ENCODE assay signal across 18 cellular contexts in genomic region chr20:61926253-61926613, GRCh38.
DNase-seq lines count a peak whose midpoint lies in the region; ATAC-seq, FAIRE-seq and TF ChIP-seq lines count a peak whose summit lies in the region.
"Had no signal": no experiment of that assay in that cellular context is flagged by ENCODE, and none has a peak within 500 bp of the region (broad histone marks: within the 10 kb centered on the region; RNA-seq: fewer than 3 reads in every experiment).

No MANE protein-coding gene starts in this region.

- H3K27me3 ChIP-seq in GM23248 (replicated peaks; ENCODE audit: insufficient read depth), result 0 out of 2 replicates have a peak, but pooled peaks cover 5% of the 10 kb centered on the region
- peaks cover 4% of the 10 kb centered on the region; the same call in 1 of the 2 replicates for H3K27me3 ChIP-seq in PC-3 (ENCODE audit: low read length)
- H3K27me3 ChIP-seq: BLaER1 treated with 17β-estradiol and CSF1 and Interleukin-3, amounts not matched to agents 10 nM and 100 nM had no signal

- H3K27ac ChIP-seq in GM23248 (peak overlapping the region; percentile 63; the same call in 1 of the 2 replicates), PC-3 (ENCODE audit: low read length) (peak overlapping the region; percentile 76), kidney (ENCODE audit: low read depth in 2 of 2, low read length in 2 of 2) (no peak overlapping the region)
- H3K27ac ChIP-seq: BLaER1 treated with 17β-estradiol and CSF1 and Interleukin-3, amounts not matched to agents 10 nM and 100 nM; RWPE1 had no signal

- H3K4me3 ChIP-seq in GM23248 (no peak overlapping the region), PC-3 (ENCODE audit: low read length) (peak overlapping the region; percentile 55; the same call in 1 of the 2 replicates), kidney (ENCODE audit: low read length in 2 of 2) (no peak overlapping the region)
- H3K4me3 ChIP-seq: BLaER1 treated with 17β-estradiol and CSF1 and Interleukin-3, amounts not matched to agents 10 nM and 100 nM; GM23338 had no signal

- no TSS peak for BruUV-seq in PC-3 (replicated peaks; lab: Mats Ljungman, UMichigan)

- no peaks in the 10 kb centered on the region for H3F3A ChIP-seq in GM23248 (ENCODE audit: insufficient read depth)
- no peaks in the 10 kb centered on the region for H3F3A ChIP-seq in PC-3 (ENCODE audit: low read length, unreplicated experiment)

- H3K4me2 ChIP-seq in GM23248 (ENCODE audit: unreplicated experiment), result peak overlapping the region; percentile 43
- H3K4me2 ChIP-seq in PC-3 (ENCODE audit: low read length), result peak overlapping the region; percentile 78
- H3K4me2 ChIP-seq: BLaER1 treated with 17β-estradiol and CSF1 and Interleukin-3, amounts not matched to agents 10 nM and 100 nM; GM23338 had no signal

- H3K9me2 ChIP-seq in GM23248 (ENCODE audit: insufficient read depth) (no peaks in the 10 kb centered on the region), PC-3 (replicated peaks; ENCODE audit: low read length) (no peaks in the 10 kb centered on the region)

- no peaks in the 10 kb centered on the region for H3K79me2 ChIP-seq in GM23248 (ENCODE audit: insufficient read depth)
- H3K79me2 ChIP-seq in PC-3 (ENCODE audit: low read length), result no peaks in the 10 kb centered on the region

- H3K36me3 ChIP-seq in GM23248 (ENCODE audit: low read depth) (no peaks in the 10 kb centered on the region), PC-3 (ENCODE audit: low read depth, low read length) (no peaks in the 10 kb centered on the region), kidney (ENCODE audit: control insufficient read depth in 1 of 2, insufficient read depth in 2 of 2, low read length in 2 of 2) (no peaks in the 10 kb centered on the region)
- H3K36me3 ChIP-seq: BLaER1 treated with 17β-estradiol and CSF1 and Interleukin-3, amounts not matched to agents 10 nM and 100 nM had no signal

- FAIRE-seq in kidney (lab: Jason Lieb, UNC), result no peak
- FAIRE-seq: GM12891, GM19239 had no signal

- POLR2A ChIA-PET in PC-3 (lab: Charles Lee; ENCODE audit: unreplicated experiment), result no interaction called here

- no peak for ATAC-seq in PC-3
- ATAC-seq in stimulated activated naive CD8-positive, alpha-beta T cell treated with anti-CD3 and anti-CD28 coated beads, Interleukin-15, Interleukin-2, amounts not matched to agents 100 U/mL and 50 U/mL, for 24 hours, result no peak
- ATAC-seq: CD8-positive, alpha-beta T cell; GM23338 had no signal

- CTCF ChIA-PET in PC-3 (lab: Charles Lee), result no interaction called here

- in situ Hi-C loops in GM23248 (cut with MboI), result no loop called here

- DNase-seq in GM23248 (no peak), PC-3 (no peak), kidney (peak; percentile 37), posterior vena cava (ENCODE audit: low spot score) (peak; percentile 74), ureter (ENCODE audit: low spot score) (no peak), GM10266 (ENCODE audit: extremely low spot score) (no peak)
- DNase-seq in stimulated activated naive CD8-positive, alpha-beta T cell treated with anti-CD3 and anti-CD28 coated beads, Interleukin-15, Interleukin-2, amounts not matched to agents 100 U/mL and 50 U/mL, for 24 hours, result no peak
- DNase-seq: CD8-positive, alpha-beta T cell; HCEC 1CT; NCI-H1694 treated with DMSO at 0.1 percent for 48 hours; NCI-H226; NCI-H524; NCI-H82 had no signal

- no peak for TF ChIP-seq CTCF in PC-3 (conservative IDR thresholded peaks at IDR 0.05; ENCODE audit: low read depth, low read length)
- TF ChIP-seq CTCF in kidney (IDR thresholded peaks at IDR 0.05; ENCODE audit: borderline replicate concordance, extremely low read depth, insufficient read depth), result no peak
- TF ChIP-seq CTCF in GM10266 (IDR thresholded peaks at IDR 0.05; ENCODE audit: control insufficient read depth, insufficient read depth, low read depth, missing control alignments), result no peak

- no peaks in the 10 kb centered on the region for H4K20me1 ChIP-seq in GM23248 (ENCODE audit: insufficient read depth)
- no peaks in the 10 kb centered on the region for H4K20me1 ChIP-seq in PC-3 (ENCODE audit: low read length)

- 48 to 65% methylated on average over 11 to 14 of the region's 14 CpGs for whole genome bisulfite sequencing in GM23248 (ENCODE audit: low coverage in 1 of 2, low lambda C conversion rate in 2 of 2, missing lambda C conversion rate in 2 of 2), 2 experiments

- H3K9me3 ChIP-seq in GM23248 (ENCODE audit: low read depth) (no peaks in the 10 kb centered on the region), PC-3 (ENCODE audit: low read length) (no peaks in the 10 kb centered on the region), kidney (ENCODE audit: control insufficient read depth in 1 of 2, low read length in 2 of 2) (no peaks in the 10 kb centered on the region)
- H3K9me3 ChIP-seq: BLaER1 treated with 17β-estradiol and CSF1 and Interleukin-3, amounts not matched to agents 10 nM and 100 nM had no signal

- H2AFZ ChIP-seq in GM23248 (peak overlapping the region; percentile 27; the same call in 1 of the 2 replicates), PC-3 (ENCODE audit: low read length) (peak overlapping the region; percentile 71)
- H2AFZ ChIP-seq: GM23338 had no signal

- 0 out of 2 replicates have a peak overlapping the region, but pooled peaks have one; percentile 60 for H3K9ac ChIP-seq in GM23248
- peak overlapping the region; percentile 28; the same call in 1 of the 2 replicates for H3K9ac ChIP-seq in PC-3 (ENCODE audit: low read length)
- H3K9ac ChIP-seq in kidney (ENCODE audit: low read length in 2 of 2), result no peak overlapping the region
- H3K9ac ChIP-seq: BLaER1 treated with 17β-estradiol and CSF1 and Interleukin-3, amounts not matched to agents 10 nM and 100 nM had no signal

- intact Hi-C loops in PC-3 (cut with micrococcal nuclease), result no loop called here
- intact Hi-C loops in kidney (cut with DNase I), result no loop called here
- intact Hi-C loops in posterior vena cava (cut with DNase I), result no loop called here

- H3K4me1 ChIP-seq in GM23248 (ENCODE audit: insufficient read depth) (peaks cover 4% of the 10 kb centered on the region; the same call in 1 of the 2 replicates), PC-3 (ENCODE audit: insufficient read depth, low read length) (peaks cover 17% of the 10 kb centered on the region), kidney (ENCODE audit: control insufficient read depth in 1 of 2, insufficient read depth in 1 of 2, low read depth in 1 of 2, low read length in 2 of 2) (no peaks in the 10 kb centered on the region)

Comparison
In these comparisons a context has a peak if more than half of its experiments do, and no peak if none do; other contexts are left out.
1. DNase-seq: peak in kidney (single experiment) and posterior vena cava (single experiment); none in GM23248 (single experiment), PC-3 (single experiment), ureter (single experiment), GM10266 (single experiment) and stimulated activated naive CD8-positive, alpha-beta T cell treated with anti-CD3 and anti-CD28 coated beads, Interleukin-15, Interleukin-2, amounts not matched to agents 100 U/mL and 50 U/mL, for 24 hours (single experiment).
2. H3K27ac ChIP-seq: peak in GM23248 (single experiment) and PC-3 (single experiment); none in kidney (0 of 2).
3. H3K9ac ChIP-seq: peak in GM23248 (single experiment) and PC-3 (single experiment); none in kidney (0 of 2).